ENCODE assay signal across 8 cellular contexts in the genomic region with DNA sequence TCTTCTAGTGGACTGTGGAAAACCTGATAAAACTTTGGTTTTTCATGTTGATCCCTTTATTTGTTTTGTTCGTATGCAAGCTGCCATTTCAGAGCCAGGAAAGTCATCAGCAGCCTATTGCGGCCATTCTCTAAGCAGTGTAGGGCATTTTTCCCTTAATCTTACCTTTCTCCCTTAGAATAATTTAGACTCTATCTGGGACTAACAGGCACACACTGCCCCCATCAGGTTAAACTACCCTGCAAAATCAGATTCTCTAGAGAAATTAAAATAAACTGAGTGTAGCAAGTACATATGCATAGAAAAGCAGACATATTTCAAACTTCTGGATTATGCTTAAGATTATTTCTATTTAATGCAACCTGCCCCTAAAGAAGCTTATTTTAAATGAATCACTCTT.
DNase-seq lines count a peak whose midpoint lies in the region; ATAC-seq and TF ChIP-seq lines count a peak whose summit lies in the region.

No MANE protein-coding gene starts in this region.

- TF ChIP-seq CTCF in AG04449 (IDR thresholded peaks at IDR 0.05; ENCODE audit: insufficient read depth, low read length, missing control alignments) = peak; percentile 26
- TF ChIP-seq CTCF in HL-60 (IDR thresholded peaks at IDR 0.05; ENCODE audit: insufficient read depth, low read length) = peak; percentile 21
- TF ChIP-seq CTCF in thoracic aorta (IDR thresholded peaks at IDR 0.05) = no peak

- ATAC-seq in left ventricle myocardium superior (peak; percentile 56), thoracic aorta (ENCODE audit: insufficient number of reproducible peaks, low FRiP score, low read depth) (no peak)

- DNase-seq in AG04449 (ENCODE audit: low read depth, low spot score) (no peak), HL-60 (ENCODE audit: low read depth in 1 of 2, low spot score in 1 of 2) (peak in 1 of 2 experiments; percentile 41), SW480 (ENCODE audit: low spot score) (peak; percentile 17), left ventricle myocardium superior (no peak), thoracic aorta (ENCODE audit: low spot score) (no peak), T1000 (lab: John Stamatoyannopoulos, UW) (no peak), posterior vena cava (ENCODE audit: low spot score) (no peak)
- no peak for DNase-seq in central memory CD4-positive, alpha-beta T cell

- H3K4me1 ChIP-seq in thoracic aorta (ENCODE audit: control insufficient read depth in 1 of 2, low read depth in 2 of 2) = no peaks in the 10 kb centered on the region

- H3K9me3 ChIP-seq in thoracic aorta = no peaks in the 10 kb centered on the region

- no peaks in the 10 kb centered on the region for H3K36me3 ChIP-seq in thoracic aorta

- intact Hi-C loops in left ventricle myocardium superior (cut with micrococcal nuclease) (loop anchor here (5.0 kb wide), 2 partner anchors 122 to 637 kb away; no protein-coding TSS in a partner anchor), posterior vena cava (cut with DNase I) (no loop called here)

- H3K4me3 ChIP-seq in AG04449 (ENCODE audit: low read depth, low read length) = no peak overlapping the region
- H3K4me3 ChIP-seq in HL-60 (replicated peaks; ENCODE audit: insufficient read depth, low read length) = no peak overlapping the region
- H3K4me3 ChIP-seq in thoracic aorta = peak overlapping the region; percentile 43

- H3K27me3 ChIP-seq in HL-60 (ENCODE audit: insufficient read depth, poor library complexity, severe bottlenecking) = peaks cover 3% of the 10 kb centered on the region
- no peaks in the 10 kb centered on the region for H3K27me3 ChIP-seq in thoracic aorta (replicated peaks; ENCODE audit: insufficient read depth)

- POLR2A ChIA-PET in AG04449 (lab: Yijun Ruan, JAX) = no interaction called here

- CTCF ChIA-PET in AG04449 (lab: Yijun Ruan, JAX) = interaction anchor here (0.6 to 3.2 kb wide), 14 partner anchors 13 to 1363 kb away, joined by 3 to 31 read pairs (median 3); no protein-coding TSS in a partner anchor

- H3K27ac ChIP-seq in HL-60 (replicated peaks) (no peak overlapping the region), thoracic aorta (no peak overlapping the region)
